In genomic region chr3:55746808-55747413, GRCh38 we compare ENCODE assay signal across 9 cellular contexts.
A peak's percentile ranks its signal among the peaks of the same experiment; 100 is the strongest.
DNase-seq lines count a peak whose midpoint lies in the region; ATAC-seq, FAIRE-seq and TF ChIP-seq lines count a peak whose summit lies in the region.
"Had no signal": no experiment of that assay in that cellular context is flagged by ENCODE, and none has a peak within 500 bp of the region (broad histone marks: within the 10 kb centered on the region; RNA-seq: fewer than 3 reads in every experiment).

No MANE protein-coding gene starts in this region.

- POLR2A ChIA-PET in AG04450 (lab: Yijun Ruan, JAX) = no interaction called here

- CTCF ChIA-PET in AG04450 (lab: Charles Lee) = interaction anchor here (0.5 to 3.1 kb wide), 39 partner anchors 9 to 905 kb away, joined by 3 to 26 read pairs (median 3); no protein-coding TSS in a partner anchor

- H3K4me3 ChIP-seq in AG04450 (ENCODE audit: low read depth, low read length) = no peak overlapping the region
- H3K4me3 ChIP-seq in adipocyte (ENCODE audit: low read length) = no peak overlapping the region

- H3K9me3 ChIP-seq in AG04450 (ENCODE audit: control insufficient read depth, insufficient read depth, low read length) = no peaks in the 10 kb centered on the region
- H3K9me3 ChIP-seq in adipocyte (ENCODE audit: control insufficient read depth, low read length) = no peaks in the 10 kb centered on the region

- in situ Hi-C loops in GM13976 (cut with MboI; ENCODE audit: low sequenced_read_pairs, unreplicated experiment) = no loop called here

- no peaks in the 10 kb centered on the region for H3K36me3 ChIP-seq in adipocyte (ENCODE audit: control insufficient read depth, insufficient read depth, low read length, severe bottlenecking)

- H3K27me3 ChIP-seq in AG04450 (ENCODE audit: control insufficient read depth, insufficient read depth, low read length) = no peaks in the 10 kb centered on the region
- H3K27me3 ChIP-seq in adipocyte (replicated peaks; ENCODE audit: control insufficient read depth, insufficient read depth, low read length) = peaks cover 13% of the 10 kb centered on the region

- no peak overlapping the region for H3K27ac ChIP-seq in AG04450 (ENCODE audit: low read depth, low read length)

- no peak overlapping the region for H3K9ac ChIP-seq in adipocyte (ENCODE audit: low read length)

- DNase-seq in AG04450 (ENCODE audit: low read depth, low spot score) (no peak), GM13976 (ENCODE audit: low spot score) (peak; percentile 15), adipocyte (ENCODE audit: low read depth) (peak; percentile 73), NCI-H1436 treated with DMSO at 0.1 percent for 48 hours (lab: John Stamatoyannopoulos, UW) (no peak), NCI-H1048 (lab: John Stamatoyannopoulos, UW) (no peak), UCSD-AML1 (lab: John Stamatoyannopoulos, UW; ENCODE audit: unreplicated experiment) (no peak)
- DNase-seq: activated T-cell treated with anti-CD3 and anti-CD28 coated beads for 4 hours had no signal

- TF ChIP-seq CTCF in AG04450 (IDR thresholded peaks at IDR 0.05; ENCODE audit: low read depth, low read length) (peak; percentile 56), GM13976 (IDR thresholded peaks at IDR 0.05; ENCODE audit: borderline replicate concordance, control extremely low read depth, extremely low read depth, insufficient read depth, missing control alignments) (no peak)

- ATAC-seq in HG03097 (IDR thresholded peaks at IDR 0.05; ENCODE audit: low FRiP score, unreplicated experiment) = no peak

- FAIRE-seq in islet of Langerhans (lab: Jason Lieb, UNC) = peak; percentile 17

- H3K4me1 ChIP-seq in adipocyte (ENCODE audit: control insufficient read depth, insufficient read depth, low read length) = no peaks in the 10 kb centered on the region

Comparison
In these comparisons a context has a peak if more than half of its experiments do, and no peak if none do; other contexts are left out.
1. DNase-seq: peak in GM13976 (single experiment) and adipocyte (single experiment); none in AG04450 (single experiment), NCI-H1436 treated with DMSO at 0.1 percent for 48 hours (single experiment), NCI-H1048 (single experiment) and UCSD-AML1 (single experiment).